ENCODE assay signal across 14 cellular contexts in the genomic region with DNA sequence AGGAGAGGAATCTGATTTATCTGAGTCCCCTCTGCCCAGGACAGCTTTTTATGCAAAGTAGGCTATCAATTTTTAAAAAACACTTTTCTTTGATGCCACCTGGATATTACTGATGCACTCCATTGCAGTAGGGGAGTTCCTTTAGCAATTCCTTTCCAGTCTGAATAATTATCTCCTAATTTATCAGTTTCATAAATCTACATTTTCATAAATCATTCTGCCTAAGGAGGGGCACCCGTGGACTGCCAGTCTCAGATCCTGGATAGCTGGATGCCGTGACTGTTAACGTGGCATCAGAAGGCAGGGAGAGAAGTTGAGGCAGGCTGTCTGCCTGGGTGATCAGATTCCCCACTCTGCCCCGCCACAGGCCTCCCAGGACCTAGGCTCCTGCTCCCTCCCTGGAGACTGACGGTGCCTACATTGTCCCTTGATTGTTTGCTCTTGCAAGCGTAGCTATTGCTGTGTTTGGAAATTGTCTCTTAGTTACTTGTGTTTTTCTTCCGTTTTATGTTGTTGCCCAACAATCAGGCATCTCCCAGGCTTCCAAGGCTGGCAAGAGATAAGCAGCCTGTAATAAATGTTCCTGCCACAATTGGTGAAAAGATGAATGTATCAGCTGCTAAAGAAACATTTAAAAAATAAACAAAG.
DNase-seq lines count a peak whose midpoint lies in the region; TF ChIP-seq lines count a peak whose summit lies in the region.
"Had no signal": no experiment of that assay in that cellular context is flagged by ENCODE, and none has a peak within 500 bp of the region (broad histone marks: within the 10 kb centered on the region; RNA-seq: fewer than 3 reads in every experiment).

No MANE protein-coding gene starts in this region.

- no peak for TF ChIP-seq EP300 in stomach (IDR thresholded peaks at IDR 0.05)

- no peak for TF ChIP-seq POLR2A in stomach (IDR thresholded peaks at IDR 0.05)

- WGBS in stomach, 5 donors, result 35 to 59% (median 40%) methylated on average over 7 of the region's 7 CpGs

- H3K4me1 ChIP-seq in stomach, result peaks cover 22 to 46% (median 30%) of the 10 kb centered on the region in 4 donors
- H3K4me1 ChIP-seq: parathyroid adenoma had no signal

- no peaks in the 10 kb centered on the region for H3K27me3 ChIP-seq in stomach

- POLR2A ChIA-PET in RWPE1 (lab: Yijun Ruan, JAX; ENCODE audit: low non-redundant PET), result no interaction called here

- no peaks in the 10 kb centered on the region for H3K9me3 ChIP-seq in stomach
- H3K9me3 ChIP-seq: thoracic aorta had no signal

- in situ Hi-C loops in Caki2 (cut with HindIII; ENCODE audit: low pct_unique_long_range_greater_than_20kb, low sequenced_read_pairs), result no loop called here

- intact Hi-C loops in stomach (cut with DNase I; ENCODE audit: low total_unique reads), result no loop called here

- TF ChIP-seq CTCF in RWPE1 (conservative IDR thresholded peaks at IDR 0.05; ENCODE audit: low read depth), result no peak
- TF ChIP-seq CTCF in stomach (IDR thresholded peaks at IDR 0.05), result no peak

- H3K27ac ChIP-seq in RWPE1 (no peak overlapping the region), stomach (peak overlapping the region in 1 of 5 donors; percentile 5)
- H3K27ac ChIP-seq: parathyroid adenoma, thoracic aorta had no signal

- no peak overlapping the region for H3K4me3 ChIP-seq in stomach
- H3K4me3 ChIP-seq: GM12878, thoracic aorta had no signal

- H3K36me3 ChIP-seq in stomach, result peaks cover 0 to 25% (median 17%) of the 10 kb centered on the region in 4 donors
- H3K36me3 ChIP-seq: thoracic aorta had no signal

- CTCF ChIA-PET in RWPE1 (lab: Yijun Ruan, JAX), result no interaction called here

- peak; percentile 45 for DNase-seq in Caki2 (ENCODE audit: low read depth)
- DNase-seq in NCI-H748 (lab: John Stamatoyannopoulos, UW; ENCODE audit: unreplicated experiment), result peak; percentile 46
- peak; percentile 30 for DNase-seq in fibroblast of the conjunctiva (ENCODE audit: low read depth)
- DNase-seq in myocyte (ENCODE audit: low read depth), result peak; percentile 8
- no peak for DNase-seq in RWPE1 (ENCODE audit: low spot score)
- no peak for DNase-seq in activated CD4-positive, alpha-beta T cell treated with anti-CD3 and anti-CD28 coated beads for 4 hours
- no peak for DNase-seq in stomach
- no peak for DNase-seq in SW480 (ENCODE audit: low spot score)
- DNase-seq: anterior cingulate cortex; NK-92 treated with Interleukin-12 subunit alpha and Interleukin-12 subunit beta, amount 100 ng/mL, for 24 hours; T-helper 2 cell had no signal

Comparison
In these comparisons a context has a peak if more than half of its experiments do, and no peak if none do; other contexts are left out.
1. DNase-seq: peak in Caki2 (single experiment), NCI-H748 (single experiment), fibroblast of the conjunctiva (single experiment) and myocyte (single experiment); none in RWPE1 (single experiment), activated CD4-positive, alpha-beta T cell treated with anti-CD3 and anti-CD28 coated beads for 4 hours (0 of 2), stomach (single experiment) and SW480 (single experiment).